Comparison of ENCODE assay signal across 16 cellular contexts in genomic region chr5:60488466-60489130, GRCh38.
DNase-seq lines count a peak whose midpoint lies in the region; TF ChIP-seq lines count a peak whose summit lies in the region.
"Had no signal": no experiment of that assay in that cellular context is flagged by ENCODE, and none has a peak within 500 bp of the region (broad histone marks: within the 10 kb centered on the region; RNA-seq: fewer than 3 reads in every experiment).

No MANE protein-coding gene starts in this region.

- DNase-seq in RWPE1 (ENCODE audit: low spot score) (peak; percentile 8), transverse colon (no peak), NCI-H2171 (lab: John Stamatoyannopoulos, UW) (no peak), NOMO-1 treated with DMSO at 0.1 percent for 48 hours (lab: John Stamatoyannopoulos, UW; ENCODE audit: unreplicated experiment) (no peak)
- no peak for DNase-seq in stimulated activated CD4-positive, alpha-beta T cell treated with anti-CD3 and anti-CD28 coated beads, Interleukin-4, amount 100 ng/mL, for 1 hour
- DNase-seq: activated CD4-positive, alpha-beta T cell treated with anti-CD3 and anti-CD28 coated beads, Interleukin-2, amount 50 U/mL, for 1 hour; activated T-cell treated with anti-CD3 and anti-CD28 coated beads, Interleukin-2, amount 50 U/mL, for 48 hours; CD4-positive, alpha-beta memory T cell; dermis blood vessel endothelial cell; Kasumi-1; NCI-H187; stimulated activated CD4-positive, alpha-beta T cell treated with anti-CD3 and anti-CD28 coated beads, Interleukin-12 subunit alpha, Interleukin-12 subunit beta, amount 100 ng/mL, for 4 hours; substantia nigra; T-helper 9 cell had no signal

- CTCF ChIA-PET in RWPE1 (lab: Yijun Ruan, JAX), result interaction anchor here (0.6 kb wide), 1 partner anchor 1655 kb away, joined by 3 read pairs; no protein-coding TSS in a partner anchor

- intact Hi-C loops in transverse colon (cut with DNase I; ENCODE audit: low total_unique reads), result no loop called here

- in situ Hi-C loops in transverse colon (cut with MboI; ENCODE audit: low pct_ligation_motif_present in 1 of 4, low pct_unique_long_range_greater_than_20kb in 1 of 4, low sequenced_read_pairs in 3 of 4), result no loop called here

- TF ChIP-seq EP300 in transverse colon (IDR thresholded peaks at IDR 0.05; ENCODE audit: low read depth), result no peak

- H3K27ac ChIP-seq in RWPE1 (no peak overlapping the region), cingulate gyrus (ENCODE audit: low read depth, low read length) (peak overlapping the region; percentile 21), mucosa of rectum (ENCODE audit: low read depth in 2 of 2, low read length in 2 of 2) (no peak overlapping the region), transverse colon (peak overlapping the region; percentile 40 to 69 (median 66))

- H3K9ac ChIP-seq in mucosa of rectum (ENCODE audit: low read depth in 1 of 2, low read length in 2 of 2), result no peak overlapping the region

- H3K4me1 ChIP-seq in mucosa of rectum (ENCODE audit: control insufficient read depth in 2 of 2, insufficient read depth in 2 of 2, low read length in 2 of 2), result peaks cover 0 to 4% of the 10 kb centered on the region in 2 donors
- no peaks in the 10 kb centered on the region for H3K4me1 ChIP-seq in transverse colon

- 47 to 59% methylated on average over 6 of the region's 6 CpGs for WGBS in transverse colon (ENCODE audit: low coverage in 1 of 2), 2 donors

- TF ChIP-seq POLR2A in transverse colon (IDR thresholded peaks at IDR 0.05), result no peak

- H3K9me3 ChIP-seq in mucosa of rectum (ENCODE audit: control insufficient read depth in 2 of 2, low read length in 2 of 2) (no peaks in the 10 kb centered on the region), transverse colon (no peaks in the 10 kb centered on the region)

- POLR2A ChIA-PET in RWPE1 (lab: Yijun Ruan, JAX; ENCODE audit: low non-redundant PET), result no interaction called here

- TF ChIP-seq CTCF in RWPE1 (conservative IDR thresholded peaks at IDR 0.05; ENCODE audit: low read depth) (no peak), transverse colon (IDR thresholded peaks at IDR 0.05) (no peak)

- H3K36me3 ChIP-seq in mucosa of rectum (ENCODE audit: control insufficient read depth in 2 of 2, insufficient read depth in 2 of 2, low read length in 2 of 2) (no peaks in the 10 kb centered on the region), transverse colon (no peaks in the 10 kb centered on the region)

- H3K4me3 ChIP-seq in mucosa of rectum (ENCODE audit: low read length in 2 of 2) (peak overlapping the region; percentile 9 to 64), transverse colon (peak overlapping the region in 3 of 4 donors; percentile 12 to 25 (median 16))

- H3K27me3 ChIP-seq in mucosa of rectum (ENCODE audit: control insufficient read depth in 2 of 2, insufficient read depth in 2 of 2, low read length in 2 of 2) (no peaks in the 10 kb centered on the region), transverse colon (no peaks in the 10 kb centered on the region)

Comparison
In these comparisons a context has a peak if more than half of its experiments do, and no peak if none do; other contexts are left out.
1. H3K27ac ChIP-seq: peak in cingulate gyrus (single experiment) and transverse colon (4 of 4); none in RWPE1 (single experiment) and mucosa of rectum (0 of 2).